Comparison of ENCODE assay signal across 8 cellular contexts in genomic region chr6:34391711-34392496, GRCh38. TPM values are rescaled to one million over a fixed set of nuclear protein-coding genes. Genes with fewer than 3 reads are reported as not detected.
DNase-seq lines count a peak whose midpoint lies in the region; TF ChIP-seq lines count a peak whose summit lies in the region.

No MANE protein-coding gene starts in this region.

- peaks cover 10% of the 10 kb centered on the region for H3K9me3 Mint-ChIP-seq in T-helper 2 cell treated with Interferon-gamma antibody and Interleukin-4, amounts not matched to agents 5 μg/mL and 100 μg/mL, for 36 hours

- H3K4me1 ChIP-seq in iPS-15b (ENCODE audit: control insufficient read depth, insufficient read depth, low read length) (peaks cover 3% of the 10 kb centered on the region), skeletal muscle satellite cell (ENCODE audit: control insufficient read depth, insufficient read depth, low read length) (peaks cover 12% of the 10 kb centered on the region)

- H3K4me3 ChIP-seq in GM12865 (ENCODE audit: low read depth, low read length): peak overlapping the region; percentile 91
- peak overlapping the region; percentile 80 for H3K4me3 ChIP-seq in HFF-Myc (replicated peaks; ENCODE audit: low read depth, low read length)
- peak overlapping the region; percentile 82 for H3K4me3 ChIP-seq in astrocyte of the cerebellum (ENCODE audit: low read depth, low read length)
- H3K4me3 ChIP-seq in iPS-15b (ENCODE audit: low read depth, low read length): peak overlapping the region; percentile 77
- peak overlapping the region; percentile 92 for H3K4me3 ChIP-seq in skeletal muscle satellite cell (ENCODE audit: low read length)

- H3K36me3 Mint-ChIP-seq in T-helper 2 cell treated with Interferon-gamma antibody and Interleukin-4, amounts not matched to agents 5 μg/mL and 100 μg/mL, for 36 hours (ENCODE audit: low read depth): peaks cover 3% of the 10 kb centered on the region

- in situ Hi-C loops in astrocyte of the cerebellum (cut with HindIII; ENCODE audit: low sequenced_read_pairs): no loop called here

- H3K27me3 ChIP-seq in iPS-15b (ENCODE audit: control insufficient read depth, insufficient read depth, low read length) (no peaks in the 10 kb centered on the region), skeletal muscle satellite cell (ENCODE audit: control insufficient read depth, insufficient read depth, low read length) (no peaks in the 10 kb centered on the region)

- H3K36me3 ChIP-seq in iPS-15b (ENCODE audit: control insufficient read depth, insufficient read depth, low read length): no peaks in the 10 kb centered on the region
- H3K36me3 ChIP-seq in skeletal muscle satellite cell (ENCODE audit: insufficient read depth, low read length): no peaks in the 10 kb centered on the region

- no peak overlapping the region for H3K4me3 Mint-ChIP-seq in T-helper 2 cell treated with Interferon-gamma antibody and Interleukin-4, amounts not matched to agents 5 μg/mL and 100 μg/mL, for 36 hours

- H3K4me1 Mint-ChIP-seq in T-helper 2 cell treated with Interferon-gamma antibody and Interleukin-4, amounts not matched to agents 5 μg/mL and 100 μg/mL, for 36 hours (ENCODE audit: low read depth): peaks cover 12% of the 10 kb centered on the region

- no peak for TF ChIP-seq CTCF in GM12865 (IDR thresholded peaks at IDR 0.05; ENCODE audit: insufficient read depth, low read depth, low read length, missing control alignments)
- TF ChIP-seq CTCF in HFF-Myc (IDR thresholded peaks at IDR 0.05; ENCODE audit: low read depth, low read length, missing control alignments): no peak
- no peak for TF ChIP-seq CTCF in astrocyte of the cerebellum (IDR thresholded peaks at IDR 0.05; ENCODE audit: low read depth, low read length, missing control alignments)

- DNase-seq in GM12865 (ENCODE audit: low read depth) (peak; percentile 83), HFF-Myc (ENCODE audit: extremely low read depth, low read depth) (no peak), MV-4-11 (lab: John Stamatoyannopoulos, UW) (peak; percentile 31), astrocyte of the cerebellum (ENCODE audit: low read depth) (no peak), OCI-M2 (lab: John Stamatoyannopoulos, UW; ENCODE audit: unreplicated experiment) (no peak)
- DNase-seq in T-helper 2 cell treated with Interferon-gamma antibody and Interleukin-4, amounts not matched to agents 5 μg/mL and 100 μg/mL, for 36 hours (ENCODE audit: low spot score): peak; percentile 51

- H3K9me3 ChIP-seq in iPS-15b (ENCODE audit: control insufficient read depth, insufficient read depth, low read length) (no peaks in the 10 kb centered on the region), skeletal muscle satellite cell (replicated peaks; ENCODE audit: low read length) (no peaks in the 10 kb centered on the region)

- no peak overlapping the region for H3K27ac Mint-ChIP-seq in T-helper 2 cell treated with Interferon-gamma antibody and Interleukin-4, amounts not matched to agents 5 μg/mL and 100 μg/mL, for 36 hours

- no peaks in the 10 kb centered on the region for H3K27me3 Mint-ChIP-seq in T-helper 2 cell treated with Interferon-gamma antibody and Interleukin-4, amounts not matched to agents 5 μg/mL and 100 μg/mL, for 36 hours (ENCODE audit: low read depth)

- H3K9ac ChIP-seq in iPS-15b (ENCODE audit: low read depth, low read length): peak overlapping the region; percentile 75
- H3K9ac ChIP-seq in skeletal muscle satellite cell (ENCODE audit: low read depth, low read length): peak overlapping the region; percentile 89

- H3K4me2 ChIP-seq in skeletal muscle satellite cell (ENCODE audit: low read length): peak overlapping the region; percentile 88

RNA-seq across cellular contexts. Expression of gene NUDT3, which starts 0.6 kb away (rescaled TPM):
- total RNA-seq in skeletal muscle satellite cell (2012; rRNA removed): 19.0 and 19.2 TPM in 2 replicates

RNA-seq across cellular contexts. Expression of gene RPS10, which starts 34.0 kb away (rescaled TPM):
- 2,752 and 3,798 TPM in 2 replicates for total RNA-seq in skeletal muscle satellite cell (2012; rRNA removed)

Comparison
In these comparisons a context has a peak if more than half of its experiments do, and no peak if none do; other contexts are left out.
1. DNase-seq: peak in GM12865 (single experiment), MV-4-11 (single experiment) and T-helper 2 cell treated with Interferon-gamma antibody and Interleukin-4, amounts not matched to agents 5 μg/mL and 100 μg/mL, for 36 hours (single experiment); none in HFF-Myc (single experiment), astrocyte of the cerebellum (single experiment) and OCI-M2 (single experiment).
2. Peak in every context shown above with its lines, with median percentiles within 50 percentile points of each other: H3K4me3 ChIP-seq.